Comparison of ENCODE assay signal across 18 cellular contexts in the genomic region with DNA sequence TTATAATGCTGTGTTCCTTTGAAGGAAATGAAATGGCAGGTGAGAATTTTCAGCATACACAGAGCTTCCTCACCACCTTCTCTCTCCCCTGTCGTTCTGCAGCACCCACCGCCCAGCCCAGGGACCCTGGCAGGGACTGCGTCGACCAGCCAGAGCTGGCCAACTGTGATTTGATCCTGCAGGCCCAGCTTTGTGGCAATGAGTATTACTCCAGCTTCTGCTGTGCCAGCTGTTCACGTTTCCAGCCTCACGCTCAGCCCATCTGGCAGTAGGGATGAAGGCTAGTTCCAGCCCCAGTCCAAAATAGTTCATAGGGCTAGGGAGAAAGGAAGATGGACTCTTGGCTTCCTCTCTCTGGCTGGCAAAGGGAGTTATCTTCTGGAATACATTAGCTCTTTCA.
"Had no signal": no experiment of that assay in that cellular context is flagged by ENCODE, and none has a peak within 500 bp of the region (broad histone marks: within the 10 kb centered on the region; RNA-seq: fewer than 3 reads in every experiment).

No MANE protein-coding gene starts in this region.

- H3K27me3 ChIP-seq: brain microvascular endothelial cell, sigmoid colon had no signal

- H3K27ac Mint-ChIP-seq: activated naive CD4-positive, alpha-beta T cell treated with anti-CD3 and anti-CD28 coated beads, Interleukin-2, amount 50 U/mL, for 72 hours; activated T-cell treated with anti-CD3 and anti-CD28 coated beads, Interleukin-2, amount 50 U/mL, for 24 hours; dendritic cell treated with granulocyte-macrophage colony-stimulating factor and Interleukin-4, amounts not matched to agents 40 ng/mL and 50 ng/mL, for 4 days; progenitor cell of endocrine pancreas; T-helper 2 cell treated with Interferon-gamma antibody and Interleukin-4, amounts not matched to agents 5 μg/mL and 100 μg/mL, for 36 hours had no signal

- H3K4me3 Mint-ChIP-seq: activated T-cell treated with anti-CD3 and anti-CD28 coated beads, Interleukin-2, amount 50 U/mL, for 24 hours; dendritic cell treated with granulocyte-macrophage colony-stimulating factor and Interleukin-4, amounts not matched to agents 40 ng/mL and 50 ng/mL, for 4 days; natural killer cell; stimulated activated naive CD8-positive, alpha-beta T cell treated with anti-CD3 and anti-CD28 coated beads, Interleukin-15, amount 100 ng/mL, for 72 hours; T-helper 2 cell treated with Interferon-gamma antibody and Interleukin-4, amounts not matched to agents 5 μg/mL and 100 μg/mL, for 36 hours had no signal

- DNase-seq: activated CD4-positive, alpha-beta T cell treated with anti-CD3 and anti-CD28 coated beads, Interleukin-2, amount 50 U/mL, for 4 hours; activated CD4-positive, CD25-positive, alpha-beta regulatory T cell treated with anti-CD3 and anti-CD28 coated beads, Interleukin-2, amount 50 U/mL, for 72 hours; activated effector memory CD4-positive, alpha-beta T cell treated with Interleukin-2 at 50 U/mL for 16 hours; activated T-cell treated with anti-CD3 and anti-CD28 coated beads, Interleukin-2, amount 50 U/mL, for 24 hours; amygdala; brain microvascular endothelial cell; erythroblast; left cardiac atrium; natural killer cell; occipital lobe; sigmoid colon; stimulated activated CD4-positive, alpha-beta T cell treated with anti-CD3 and anti-CD28 coated beads, Interleukin-12 subunit alpha, Interleukin-12 subunit beta, amount 100 ng/mL, for 4 hours; stimulated activated naive CD8-positive, alpha-beta T cell treated with anti-CD3 and anti-CD28 coated beads, Interleukin-15, amount 100 ng/mL, for 72 hours; SW 1271 had no signal

- H3K4me3 ChIP-seq: sigmoid colon had no signal

- H3K27ac ChIP-seq: brain microvascular endothelial cell, sigmoid colon had no signal

- H3K9me3 ChIP-seq: sigmoid colon had no signal

- H3K9me3 Mint-ChIP-seq: activated naive CD4-positive, alpha-beta T cell treated with anti-CD3 and anti-CD28 coated beads, Interleukin-2, amount 50 U/mL, for 72 hours; activated T-cell treated with anti-CD3 and anti-CD28 coated beads, Interleukin-2, amount 50 U/mL, for 24 hours; dendritic cell treated with granulocyte-macrophage colony-stimulating factor and Interleukin-4, amounts not matched to agents 40 ng/mL and 50 ng/mL, for 4 days; natural killer cell; stimulated activated naive CD8-positive, alpha-beta T cell treated with anti-CD3 and anti-CD28 coated beads, Interleukin-15, amount 100 ng/mL, for 72 hours; T-helper 2 cell treated with Interferon-gamma antibody and Interleukin-4, amounts not matched to agents 5 μg/mL and 100 μg/mL, for 36 hours had no signal

- H3K36me3 Mint-ChIP-seq: natural killer cell had no signal
